ENCODE assay signal across 16 cellular contexts in genomic region chr1:59442492-59442891, GRCh38.
DNase-seq lines count a peak whose midpoint lies in the region; ATAC-seq and TF ChIP-seq lines count a peak whose summit lies in the region.
"Had no signal": no experiment of that assay in that cellular context is flagged by ENCODE, and none has a peak within 500 bp of the region (broad histone marks: within the 10 kb centered on the region; RNA-seq: fewer than 3 reads in every experiment).

No MANE protein-coding gene starts in this region.

- peaks cover 6% of the 10 kb centered on the region for H3K4me1 Mint-ChIP-seq in activated CD8-positive, alpha-beta T cell treated with anti-CD3 and anti-CD28 coated beads for 36 hours (ENCODE audit: low read depth)
- H3K4me1 Mint-ChIP-seq in activated CD8-positive, alpha-beta T cell treated with anti-CD3 and anti-CD28 coated beads, Interleukin-2, amount 10 ng/mL, durations not matched to agents 7 days and 5 days (ENCODE audit: low read depth): peaks cover 3% of the 10 kb centered on the region
- H3K4me1 Mint-ChIP-seq in brain: peaks cover 90% of the 10 kb centered on the region
- H3K4me1 Mint-ChIP-seq in stimulated activated effector memory CD8-positive, alpha-beta T cell treated with anti-CD3 and anti-CD28 coated beads, Interleukin-12 subunit alpha, Interleukin-12 subunit beta, amount 100 ng/mL, for 72 hours: peaks cover 8% of the 10 kb centered on the region
- H3K4me1 Mint-ChIP-seq: B cell had no signal

- TF ChIP-seq POLR2A in tibial nerve (IDR thresholded peaks at IDR 0.05): no peak

- TF ChIP-seq CTCF in activated CD8-positive, alpha-beta T cell treated with anti-CD3 and anti-CD28 coated beads for 36 hours (IDR thresholded peaks at IDR 0.05): no peak
- TF ChIP-seq CTCF in brain (conservative IDR thresholded peaks at IDR 0.05): no peak
- TF ChIP-seq CTCF in tibial nerve (IDR thresholded peaks at IDR 0.05): no peak

- ATAC-seq in activated CD8-positive, alpha-beta T cell treated with anti-CD3 and anti-CD28 coated beads for 36 hours: peak; percentile 73
- no peak for ATAC-seq in activated CD8-positive, alpha-beta T cell treated with anti-CD3 and anti-CD28 coated beads, Interleukin-2, amount 10 ng/mL, durations not matched to agents 7 days and 5 days
- peak; percentile 68 for ATAC-seq in stimulated activated effector memory CD8-positive, alpha-beta T cell treated with anti-CD3 and anti-CD28 coated beads, Interleukin-12 subunit alpha, Interleukin-12 subunit beta, amount 100 ng/mL, for 72 hours
- ATAC-seq: A549, HCT116, Right ventricle myocardium inferior had no signal

- H3K27me3 Mint-ChIP-seq in activated CD8-positive, alpha-beta T cell treated with anti-CD3 and anti-CD28 coated beads for 36 hours: no peaks in the 10 kb centered on the region
- H3K27me3 Mint-ChIP-seq in activated CD8-positive, alpha-beta T cell treated with anti-CD3 and anti-CD28 coated beads, Interleukin-2, amount 10 ng/mL, durations not matched to agents 7 days and 5 days (ENCODE audit: low read depth): no peaks in the 10 kb centered on the region
- no peaks in the 10 kb centered on the region for H3K27me3 Mint-ChIP-seq in brain
- H3K27me3 Mint-ChIP-seq: B cell had no signal

- H3K4me3 Mint-ChIP-seq in activated CD8-positive, alpha-beta T cell treated with anti-CD3 and anti-CD28 coated beads for 36 hours: no peak overlapping the region
- no peak overlapping the region for H3K4me3 Mint-ChIP-seq in activated CD8-positive, alpha-beta T cell treated with anti-CD3 and anti-CD28 coated beads, Interleukin-2, amount 10 ng/mL, durations not matched to agents 7 days and 5 days
- H3K4me3 Mint-ChIP-seq in brain: no peak overlapping the region
- no peak overlapping the region for H3K4me3 Mint-ChIP-seq in stimulated activated effector memory CD8-positive, alpha-beta T cell treated with anti-CD3 and anti-CD28 coated beads, Interleukin-12 subunit alpha, Interleukin-12 subunit beta, amount 100 ng/mL, for 72 hours
- H3K4me3 Mint-ChIP-seq: B cell, CD14-positive monocyte had no signal

- H3K4me3 ChIP-seq in SJCRH30 (no peak overlapping the region), tibial nerve (no peak overlapping the region)
- H3K4me3 ChIP-seq: A549 had no signal

- H3K27me3 ChIP-seq in SJCRH30 (no peaks in the 10 kb centered on the region), tibial nerve (no peaks in the 10 kb centered on the region)

- peaks cover 32% of the 10 kb centered on the region for H3K4me1 ChIP-seq in SJCRH30
- H3K4me1 ChIP-seq in tibial nerve: peaks cover 0 to 46% (median 4%) of the 10 kb centered on the region in 4 donors

- CTCF ChIA-PET in activated CD8-positive, alpha-beta T cell treated with anti-CD3 and anti-CD28 coated beads for 36 hours (lab: Charles Lee): no interaction called here
- CTCF ChIA-PET in activated CD8-positive, alpha-beta T cell treated with anti-CD3 and anti-CD28 coated beads, Interleukin-2, amount 10 ng/mL, durations not matched to agents 7 days and 5 days (lab: Charles Lee): no interaction called here

- H3K36me3 Mint-ChIP-seq in activated CD8-positive, alpha-beta T cell treated with anti-CD3 and anti-CD28 coated beads for 36 hours (ENCODE audit: low read depth): no peaks in the 10 kb centered on the region
- H3K36me3 Mint-ChIP-seq in activated CD8-positive, alpha-beta T cell treated with anti-CD3 and anti-CD28 coated beads, Interleukin-2, amount 10 ng/mL, durations not matched to agents 7 days and 5 days (ENCODE audit: low read depth): peaks cover 2% of the 10 kb centered on the region
- no peaks in the 10 kb centered on the region for H3K36me3 Mint-ChIP-seq in brain
- no peaks in the 10 kb centered on the region for H3K36me3 Mint-ChIP-seq in stimulated activated effector memory CD8-positive, alpha-beta T cell treated with anti-CD3 and anti-CD28 coated beads, Interleukin-12 subunit alpha, Interleukin-12 subunit beta, amount 100 ng/mL, for 72 hours
- H3K36me3 Mint-ChIP-seq: CD14-positive monocyte had no signal

- no peaks in the 10 kb centered on the region for H3K9me3 Mint-ChIP-seq in activated CD8-positive, alpha-beta T cell treated with anti-CD3 and anti-CD28 coated beads for 36 hours
- no peaks in the 10 kb centered on the region for H3K9me3 Mint-ChIP-seq in activated CD8-positive, alpha-beta T cell treated with anti-CD3 and anti-CD28 coated beads, Interleukin-2, amount 10 ng/mL, durations not matched to agents 7 days and 5 days (ENCODE audit: insufficient read depth)
- H3K9me3 Mint-ChIP-seq in brain: peaks cover 0 to 3% (median 0%) of the 10 kb centered on the region in 5 experiments
- H3K9me3 Mint-ChIP-seq in stimulated activated effector memory CD8-positive, alpha-beta T cell treated with anti-CD3 and anti-CD28 coated beads, Interleukin-12 subunit alpha, Interleukin-12 subunit beta, amount 100 ng/mL, for 72 hours: no peaks in the 10 kb centered on the region
- H3K9me3 Mint-ChIP-seq: CD14-positive monocyte had no signal

- 92 to 98% methylated on average over 4 of the region's 4 CpGs for WGBS in tibial nerve, 2 donors

- TF ChIP-seq EP300 in tibial nerve (IDR thresholded peaks at IDR 0.05): no peak

- H3K9me3 ChIP-seq in SJCRH30 (replicated peaks) (peaks cover 2% of the 10 kb centered on the region), tibial nerve (no peaks in the 10 kb centered on the region)
- H3K9me3 ChIP-seq: A549 had no signal

- no peak for DNase-seq in activated CD8-positive, alpha-beta T cell treated with anti-CD3 and anti-CD28 coated beads for 36 hours
- no peak for DNase-seq in activated CD8-positive, alpha-beta T cell treated with anti-CD3 and anti-CD28 coated beads, Interleukin-2, amount 10 ng/mL, durations not matched to agents 7 days and 5 days
- DNase-seq in SJCRH30 (no peak), tibial nerve (ENCODE audit: low spot score in 2 of 2) (no peak), NCI-H146 treated with DMSO at 0.1 percent for 48 hours (lab: John Stamatoyannopoulos, UW; ENCODE audit: unreplicated experiment) (no peak), hepatic stellate cell (ENCODE audit: low spot score) (no peak)
- no peak for DNase-seq in stimulated activated effector memory CD8-positive, alpha-beta T cell treated with anti-CD3 and anti-CD28 coated beads, Interleukin-12 subunit alpha, Interleukin-12 subunit beta, amount 100 ng/mL, for 72 hours (ENCODE audit: low spot score in 2 of 2)
- DNase-seq: NCI-H1694 treated with DMSO at 0.1 percent for 48 hours, NCI-H526 treated with DMSO at 0.1 percent for 48 hours had no signal

- H3K36me3 ChIP-seq in SJCRH30: no peaks in the 10 kb centered on the region
- no peaks in the 10 kb centered on the region for H3K36me3 ChIP-seq in tibial nerve

- peak overlapping the region; percentile 1 for H3K27ac Mint-ChIP-seq in activated CD8-positive, alpha-beta T cell treated with anti-CD3 and anti-CD28 coated beads for 36 hours
- no peak overlapping the region for H3K27ac Mint-ChIP-seq in activated CD8-positive, alpha-beta T cell treated with anti-CD3 and anti-CD28 coated beads, Interleukin-2, amount 10 ng/mL, durations not matched to agents 7 days and 5 days
- H3K27ac Mint-ChIP-seq in brain: peak overlapping the region in 3 of 5 experiments; percentile 14 to 47 (median 25)
- H3K27ac Mint-ChIP-seq in stimulated activated effector memory CD8-positive, alpha-beta T cell treated with anti-CD3 and anti-CD28 coated beads, Interleukin-12 subunit alpha, Interleukin-12 subunit beta, amount 100 ng/mL, for 72 hours: no peak overlapping the region
- H3K27ac Mint-ChIP-seq: B cell, CD14-positive monocyte had no signal

- POLR2A ChIA-PET in activated CD8-positive, alpha-beta T cell treated with anti-CD3 and anti-CD28 coated beads for 36 hours (lab: Charles Lee): no interaction called here
- POLR2A ChIA-PET in activated CD8-positive, alpha-beta T cell treated with anti-CD3 and anti-CD28 coated beads, Interleukin-2, amount 10 ng/mL, durations not matched to agents 7 days and 5 days (lab: Charles Lee): no interaction called here

- intact Hi-C loops in activated CD8-positive, alpha-beta T cell treated with anti-CD3 and anti-CD28 coated beads for 36 hours (cut with micrococcal nuclease): no loop called here

- H3K27ac ChIP-seq in SJCRH30 (peak overlapping the region; percentile 90), tibial nerve (no peak overlapping the region)
- H3K27ac ChIP-seq: A549, KMS-11 had no signal

Comparison
In these comparisons a context has a peak if more than half of its experiments do, and no peak if none do; other contexts are left out.
1. H3K27ac Mint-ChIP-seq: peak in activated CD8-positive, alpha-beta T cell treated with anti-CD3 and anti-CD28 coated beads for 36 hours (single experiment) and brain (3 of 5); none in activated CD8-positive, alpha-beta T cell treated with anti-CD3 and anti-CD28 coated beads, Interleukin-2, amount 10 ng/mL, durations not matched to agents 7 days and 5 days (single experiment) and stimulated activated effector memory CD8-positive, alpha-beta T cell treated with anti-CD3 and anti-CD28 coated beads, Interleukin-12 subunit alpha, Interleukin-12 subunit beta, amount 100 ng/mL, for 72 hours (single experiment).